ENCODE assay signal across 1 cellular context in genomic region chr20:5797843-5798462, GRCh38.
TF ChIP-seq lines count a peak whose summit lies in the region.

No MANE protein-coding gene starts in this region.

TF ChIP-seq in GM12878, 131 proteins besides CTCF, POLR2A, EP300 and RAD21 (continued from another document and continues in another):
- TF ChIP-seq, protein P1, sequence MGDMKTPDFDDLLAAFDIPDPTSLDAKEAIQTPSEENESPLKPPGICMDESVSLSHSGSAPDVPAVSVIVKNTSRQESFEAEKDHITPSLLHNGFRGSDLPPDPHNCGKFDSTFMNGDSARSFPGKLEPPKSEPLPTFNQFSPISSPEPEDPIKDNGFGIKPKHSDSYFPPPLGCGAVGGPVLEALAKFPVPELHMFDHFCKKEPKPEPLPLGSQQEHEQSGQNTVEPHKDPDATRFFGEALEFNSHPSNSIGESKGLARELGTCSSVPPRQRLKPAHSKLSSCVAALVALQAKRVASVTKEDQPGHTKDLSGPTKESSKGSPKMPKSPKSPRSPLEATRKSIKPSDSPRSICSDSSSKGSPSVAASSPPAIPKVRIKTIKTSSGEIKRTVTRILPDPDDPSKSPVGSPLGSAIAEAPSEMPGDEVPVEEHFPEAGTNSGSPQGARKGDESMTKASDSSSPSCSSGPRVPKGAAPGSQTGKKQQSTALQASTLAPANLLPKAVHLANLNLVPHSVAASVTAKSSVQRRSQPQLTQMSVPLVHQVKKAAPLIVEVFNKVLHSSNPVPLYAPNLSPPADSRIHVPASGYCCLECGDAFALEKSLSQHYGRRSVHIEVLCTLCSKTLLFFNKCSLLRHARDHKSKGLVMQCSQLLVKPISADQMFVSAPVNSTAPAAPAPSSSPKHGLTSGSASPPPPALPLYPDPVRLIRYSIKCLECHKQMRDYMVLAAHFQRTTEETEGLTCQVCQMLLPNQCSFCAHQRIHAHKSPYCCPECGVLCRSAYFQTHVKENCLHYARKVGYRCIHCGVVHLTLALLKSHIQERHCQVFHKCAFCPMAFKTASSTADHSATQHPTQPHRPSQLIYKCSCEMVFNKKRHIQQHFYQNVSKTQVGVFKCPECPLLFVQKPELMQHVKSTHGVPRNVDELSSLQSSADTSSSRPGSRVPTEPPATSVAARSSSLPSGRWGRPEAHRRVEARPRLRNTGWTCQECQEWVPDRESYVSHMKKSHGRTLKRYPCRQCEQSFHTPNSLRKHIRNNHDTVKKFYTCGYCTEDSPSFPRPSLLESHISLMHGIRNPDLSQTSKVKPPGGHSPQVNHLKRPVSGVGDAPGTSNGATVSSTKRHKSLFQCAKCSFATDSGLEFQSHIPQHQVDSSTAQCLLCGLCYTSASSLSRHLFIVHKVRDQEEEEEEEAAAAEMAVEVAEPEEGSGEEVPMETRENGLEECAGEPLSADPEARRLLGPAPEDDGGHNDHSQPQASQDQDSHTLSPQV (IDR thresholded peaks at IDR 0.05), result no peak
- no peak for TF ChIP-seq MYC (IDR thresholded peaks at IDR 0.05; ENCODE audit: insufficient read depth, insufficient read length, insufficient replicate concordance, low read length, severe bottlenecking)
- TF ChIP-seq, protein P2, sequence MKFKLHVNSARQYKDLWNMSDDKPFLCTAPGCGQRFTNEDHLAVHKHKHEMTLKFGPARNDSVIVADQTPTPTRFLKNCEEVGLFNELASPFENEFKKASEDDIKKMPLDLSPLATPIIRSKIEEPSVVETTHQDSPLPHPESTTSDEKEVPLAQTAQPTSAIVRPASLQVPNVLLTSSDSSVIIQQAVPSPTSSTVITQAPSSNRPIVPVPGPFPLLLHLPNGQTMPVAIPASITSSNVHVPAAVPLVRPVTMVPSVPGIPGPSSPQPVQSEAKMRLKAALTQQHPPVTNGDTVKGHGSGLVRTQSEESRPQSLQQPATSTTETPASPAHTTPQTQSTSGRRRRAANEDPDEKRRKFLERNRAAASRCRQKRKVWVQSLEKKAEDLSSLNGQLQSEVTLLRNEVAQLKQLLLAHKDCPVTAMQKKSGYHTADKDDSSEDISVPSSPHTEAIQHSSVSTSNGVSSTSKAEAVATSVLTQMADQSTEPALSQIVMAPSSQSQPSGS (IDR thresholded peaks at IDR 0.05; ENCODE audit: low read length), result peak; percentile 13; the same call in 1 of the 2 replicates
- TF ChIP-seq SIN3A (IDR thresholded peaks at IDR 0.05; ENCODE audit: low read depth, low read length), result peak; percentile 90
- TF ChIP-seq SREBF1 (IDR thresholded peaks at IDR 0.05; ENCODE audit: low read length), result no peak
- peak; percentile 64; the same call in 1 of the 2 replicates for TF ChIP-seq IKZF1 (conservative IDR thresholded peaks at IDR 0.05)
- TF ChIP-seq IKZF2 (IDR thresholded peaks at IDR 0.05), result peak; percentile 49 to 50; a peak in 2 of 4 replicates
- 0 out of 2 replicates have a peak, but pooled peaks have one; percentile 20 for TF ChIP-seq TCF7 (IDR thresholded peaks at IDR 0.05; ENCODE audit: borderline replicate concordance)
- TF ChIP-seq POU2F2 (IDR thresholded peaks at IDR 0.05; ENCODE audit: borderline replicate concordance, low read depth, low read length), result no peak; the same call in 2 of the 3 replicates
- no peak for TF ChIP-seq ZBTB4 (CRISPR knock-in tag; IDR thresholded peaks at IDR 0.05)
- TF ChIP-seq SMARCA5 (IDR thresholded peaks at IDR 0.05), result no peak; the same call in 1 of the 2 replicates
- TF ChIP-seq, protein P3, sequence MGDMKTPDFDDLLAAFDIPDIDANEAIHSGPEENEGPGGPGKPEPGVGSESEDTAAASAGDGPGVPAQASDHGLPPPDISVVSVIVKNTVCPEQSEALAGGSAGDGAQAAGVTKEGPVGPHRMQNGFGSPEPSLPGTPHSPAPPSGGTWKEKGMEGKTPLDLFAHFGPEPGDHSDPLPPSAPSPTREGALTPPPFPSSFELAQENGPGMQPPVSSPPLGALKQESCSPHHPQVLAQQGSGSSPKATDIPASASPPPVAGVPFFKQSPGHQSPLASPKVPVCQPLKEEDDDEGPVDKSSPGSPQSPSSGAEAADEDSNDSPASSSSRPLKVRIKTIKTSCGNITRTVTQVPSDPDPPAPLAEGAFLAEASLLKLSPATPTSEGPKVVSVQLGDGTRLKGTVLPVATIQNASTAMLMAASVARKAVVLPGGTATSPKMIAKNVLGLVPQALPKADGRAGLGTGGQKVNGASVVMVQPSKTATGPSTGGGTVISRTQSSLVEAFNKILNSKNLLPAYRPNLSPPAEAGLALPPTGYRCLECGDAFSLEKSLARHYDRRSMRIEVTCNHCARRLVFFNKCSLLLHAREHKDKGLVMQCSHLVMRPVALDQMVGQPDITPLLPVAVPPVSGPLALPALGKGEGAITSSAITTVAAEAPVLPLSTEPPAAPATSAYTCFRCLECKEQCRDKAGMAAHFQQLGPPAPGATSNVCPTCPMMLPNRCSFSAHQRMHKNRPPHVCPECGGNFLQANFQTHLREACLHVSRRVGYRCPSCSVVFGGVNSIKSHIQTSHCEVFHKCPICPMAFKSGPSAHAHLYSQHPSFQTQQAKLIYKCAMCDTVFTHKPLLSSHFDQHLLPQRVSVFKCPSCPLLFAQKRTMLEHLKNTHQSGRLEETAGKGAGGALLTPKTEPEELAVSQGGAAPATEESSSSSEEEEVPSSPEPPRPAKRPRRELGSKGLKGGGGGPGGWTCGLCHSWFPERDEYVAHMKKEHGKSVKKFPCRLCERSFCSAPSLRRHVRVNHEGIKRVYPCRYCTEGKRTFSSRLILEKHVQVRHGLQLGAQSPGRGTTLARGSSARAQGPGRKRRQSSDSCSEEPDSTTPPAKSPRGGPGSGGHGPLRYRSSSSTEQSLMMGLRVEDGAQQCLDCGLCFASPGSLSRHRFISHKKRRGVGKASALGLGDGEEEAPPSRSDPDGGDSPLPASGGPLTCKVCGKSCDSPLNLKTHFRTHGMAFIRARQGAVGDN (IDR thresholded peaks at IDR 0.05), result peak; percentile 71; the same call in 1 of the 2 replicates
- TF ChIP-seq REST (IDR thresholded peaks at IDR 0.05; ENCODE audit: low read depth, low read length), result no peak
- no peak for TF ChIP-seq KDM1A (IDR thresholded peaks at IDR 0.05; ENCODE audit: borderline replicate concordance)
- peak; percentile 63 for TF ChIP-seq DPF2 (IDR thresholded peaks at IDR 0.05)
- TF ChIP-seq, protein P4, sequence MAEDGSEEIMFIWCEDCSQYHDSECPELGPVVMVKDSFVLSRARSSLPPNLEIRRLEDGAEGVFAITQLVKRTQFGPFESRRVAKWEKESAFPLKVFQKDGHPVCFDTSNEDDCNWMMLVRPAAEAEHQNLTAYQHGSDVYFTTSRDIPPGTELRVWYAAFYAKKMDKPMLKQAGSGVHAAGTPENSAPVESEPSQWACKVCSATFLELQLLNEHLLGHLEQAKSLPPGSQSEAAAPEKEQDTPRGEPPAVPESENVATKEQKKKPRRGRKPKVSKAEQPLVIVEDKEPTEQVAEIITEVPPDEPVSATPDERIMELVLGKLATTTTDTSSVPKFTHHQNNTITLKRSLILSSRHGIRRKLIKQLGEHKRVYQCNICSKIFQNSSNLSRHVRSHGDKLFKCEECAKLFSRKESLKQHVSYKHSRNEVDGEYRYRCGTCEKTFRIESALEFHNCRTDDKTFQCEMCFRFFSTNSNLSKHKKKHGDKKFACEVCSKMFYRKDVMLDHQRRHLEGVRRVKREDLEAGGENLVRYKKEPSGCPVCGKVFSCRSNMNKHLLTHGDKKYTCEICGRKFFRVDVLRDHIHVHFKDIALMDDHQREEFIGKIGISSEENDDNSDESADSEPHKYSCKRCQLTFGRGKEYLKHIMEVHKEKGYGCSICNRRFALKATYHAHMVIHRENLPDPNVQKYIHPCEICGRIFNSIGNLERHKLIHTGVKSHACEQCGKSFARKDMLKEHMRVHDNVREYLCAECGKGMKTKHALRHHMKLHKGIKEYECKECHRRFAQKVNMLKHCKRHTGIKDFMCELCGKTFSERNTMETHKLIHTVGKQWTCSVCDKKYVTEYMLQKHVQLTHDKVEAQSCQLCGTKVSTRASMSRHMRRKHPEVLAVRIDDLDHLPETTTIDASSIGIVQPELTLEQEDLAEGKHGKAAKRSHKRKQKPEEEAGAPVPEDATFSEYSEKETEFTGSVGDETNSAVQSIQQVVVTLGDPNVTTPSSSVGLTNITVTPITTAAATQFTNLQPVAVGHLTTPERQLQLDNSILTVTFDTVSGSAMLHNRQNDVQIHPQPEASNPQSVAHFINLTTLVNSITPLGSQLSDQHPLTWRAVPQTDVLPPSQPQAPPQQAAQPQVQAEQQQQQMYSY (CRISPR knock-in tag; IDR thresholded peaks at IDR 0.05), result no peak
- no peak for TF ChIP-seq POLR2AphosphoS5 (IDR thresholded peaks at IDR 0.05; ENCODE audit: low read length)
- TF ChIP-seq E4F1 (IDR thresholded peaks at IDR 0.05; ENCODE audit: borderline replicate concordance, partially characterized antibody), result no peak
- TF ChIP-seq CREB1 (IDR thresholded peaks at IDR 0.05; ENCODE audit: low read depth), result peak; percentile 5
- TF ChIP-seq FOS (IDR thresholded peaks at IDR 0.05; ENCODE audit: borderline replicate concordance, extremely low read depth, insufficient read length), result no peak
- TF ChIP-seq NKRF (conservative IDR thresholded peaks at IDR 0.05), result peak; percentile 80
- TF ChIP-seq SPI1 (IDR thresholded peaks at IDR 0.05; ENCODE audit: borderline replicate concordance, insufficient read depth, low read depth, low read length), result peak; percentile 94
- no peak for TF ChIP-seq RELA (IDR thresholded peaks at IDR 0.05; ENCODE audit: borderline replicate concordance, partially characterized antibody)
- no peak for TF ChIP-seq FOXM1 (IDR thresholded peaks at IDR 0.05; ENCODE audit: low read depth, low read length)
- no peak for TF ChIP-seq TAF1 (IDR thresholded peaks at IDR 0.05; ENCODE audit: borderline replicate concordance, low read depth, low read length)
